Comparison of ENCODE assay signal across 24 cellular contexts in genomic region chr9:12737871-12738270, GRCh38. TPM values are rescaled to one million over a fixed set of nuclear protein-coding genes. Genes with fewer than 3 reads are reported as not detected.
"Had no signal": no experiment of that assay in that cellular context is flagged by ENCODE, and none has a peak within 500 bp of the region (broad histone marks: within the 10 kb centered on the region; RNA-seq: fewer than 3 reads in every experiment).

No MANE protein-coding gene starts in this region.

- H3K36me3 Mint-ChIP-seq: activated CD8-positive, alpha-beta memory T cell treated with anti-CD3 and anti-CD28 coated beads, Interleukin-2, amount 10 ng/mL, durations not matched to agents 7 days and 5 days; activated naive CD8-positive, alpha-beta T cell treated with anti-CD3 and anti-CD28 coated beads, Interleukin-2, amount 10 ng/mL, durations not matched to agents 7 days and 5 days; natural killer cell treated with Interleukin-12 subunit alpha and Interleukin-12 subunit beta and Interleukin-15 and Interleukin-18, amount 100 ng/mL, for 72 hours had no signal

- H3K27me3 Mint-ChIP-seq: activated B cell treated with CpG ODN at 0.5 μM for 24 hours; activated CD4-positive, alpha-beta memory T cell treated with anti-CD3 and anti-CD28 coated beads, Interleukin-2, amount 10 ng/mL, durations not matched to agents 7 days and 5 days; activated CD8-positive, alpha-beta memory T cell treated with anti-CD3 and anti-CD28 coated beads, Interleukin-2, amount 10 ng/mL, durations not matched to agents 7 days and 5 days; activated naive CD8-positive, alpha-beta T cell treated with anti-CD3 and anti-CD28 coated beads, Interleukin-2, amount 10 ng/mL, durations not matched to agents 7 days and 5 days; activated T-helper 17 cell treated with anti-CD3 and anti-CD28 coated beads, Interleukin-2, amount 50 U/mL, for 72 hours; natural killer cell treated with Interleukin-12 subunit alpha and Interleukin-12 subunit beta and Interleukin-15 and Interleukin-18, amount 100 ng/mL, for 72 hours had no signal

- H3K4me1 Mint-ChIP-seq: activated B cell treated with CpG ODN at 0.5 μM for 24 hours; activated CD4-positive, alpha-beta memory T cell treated with anti-CD3 and anti-CD28 coated beads, Interleukin-2, amount 10 ng/mL, durations not matched to agents 7 days and 5 days; activated CD8-positive, alpha-beta memory T cell treated with anti-CD3 and anti-CD28 coated beads, Interleukin-2, amount 10 ng/mL, durations not matched to agents 7 days and 5 days; activated naive CD8-positive, alpha-beta T cell treated with anti-CD3 and anti-CD28 coated beads, Interleukin-2, amount 10 ng/mL, durations not matched to agents 7 days and 5 days; activated T-helper 17 cell treated with anti-CD3 and anti-CD28 coated beads, Interleukin-2, amount 50 U/mL, for 72 hours; endodermal cell had no signal

- H3K4me3 Mint-ChIP-seq: activated B cell treated with CpG ODN at 0.5 μM for 24 hours; activated CD4-positive, alpha-beta memory T cell treated with anti-CD3 and anti-CD28 coated beads, Interleukin-2, amount 10 ng/mL, durations not matched to agents 7 days and 5 days; activated CD8-positive, alpha-beta memory T cell treated with anti-CD3 and anti-CD28 coated beads, Interleukin-2, amount 10 ng/mL, durations not matched to agents 7 days and 5 days; activated naive CD8-positive, alpha-beta T cell treated with anti-CD3 and anti-CD28 coated beads, Interleukin-2, amount 10 ng/mL, durations not matched to agents 7 days and 5 days; activated T-helper 17 cell treated with anti-CD3 and anti-CD28 coated beads, Interleukin-2, amount 50 U/mL, for 72 hours; endodermal cell; natural killer cell treated with Interleukin-12 subunit alpha and Interleukin-12 subunit beta and Interleukin-15 and Interleukin-18, amount 100 ng/mL, for 72 hours had no signal

- ATAC-seq: activated CD8-positive, alpha-beta memory T cell treated with anti-CD3 and anti-CD28 coated beads, Interleukin-2, amount 10 ng/mL, durations not matched to agents 7 days and 5 days; activated T-helper 17 cell treated with anti-CD3 and anti-CD28 coated beads, Interleukin-2, amount 50 U/mL, for 72 hours; body of pancreas; lower lobe of right lung; natural killer cell treated with Interleukin-12 subunit alpha and Interleukin-12 subunit beta and Interleukin-15 and Interleukin-18, amount 100 ng/mL, for 72 hours; stimulated activated naive CD8-positive, alpha-beta T cell treated with anti-CD3 and anti-CD28 coated beads, Interleukin-15, Interleukin-2, amounts not matched to agents 100 U/mL and 50 U/mL, for 24 hours had no signal

- H3K27ac Mint-ChIP-seq: activated B cell treated with CpG ODN at 0.5 μM for 24 hours; activated CD4-positive, alpha-beta memory T cell treated with anti-CD3 and anti-CD28 coated beads, Interleukin-2, amount 10 ng/mL, durations not matched to agents 7 days and 5 days; activated CD8-positive, alpha-beta memory T cell treated with anti-CD3 and anti-CD28 coated beads, Interleukin-2, amount 10 ng/mL, durations not matched to agents 7 days and 5 days; activated naive CD8-positive, alpha-beta T cell treated with anti-CD3 and anti-CD28 coated beads, Interleukin-2, amount 10 ng/mL, durations not matched to agents 7 days and 5 days; activated T-helper 17 cell treated with anti-CD3 and anti-CD28 coated beads, Interleukin-2, amount 50 U/mL, for 72 hours; endodermal cell; natural killer cell treated with Interleukin-12 subunit alpha and Interleukin-12 subunit beta and Interleukin-15 and Interleukin-18, amount 100 ng/mL, for 72 hours had no signal

- DNase-seq: activated B cell treated with CpG ODN at 0.5 μM for 24 hours; activated CD4-positive, alpha-beta memory T cell treated with anti-CD3 and anti-CD28 coated beads, Interleukin-2, amount 10 ng/mL, durations not matched to agents 7 days and 5 days; activated CD4-positive, alpha-beta T cell treated with anti-CD3 and anti-CD28 coated beads for 4 hours; activated CD8-positive, alpha-beta memory T cell treated with anti-CD3 and anti-CD28 coated beads, Interleukin-2, amount 10 ng/mL, durations not matched to agents 7 days and 5 days; activated naive CD4-positive, alpha-beta T cell treated with Interleukin-2 at 50 U/mL for 16 hours; activated naive CD8-positive, alpha-beta T cell treated with anti-CD3 and anti-CD28 coated beads, Interleukin-2, amount 10 ng/mL, durations not matched to agents 7 days and 5 days; activated T-cell treated with anti-CD3 and anti-CD28 coated beads, Interleukin-2, amount 50 U/mL, for 1 hour; amygdala; body of pancreas; caudate nucleus; dorsolateral prefrontal cortex; endodermal cell; foreskin melanocyte; lower lobe of right lung; nucleus accumbens; stimulated activated naive CD8-positive, alpha-beta T cell treated with anti-CD3 and anti-CD28 coated beads, Interleukin-15, Interleukin-2, amounts not matched to agents 100 U/mL and 50 U/mL, for 24 hours; transverse colon had no signal

- FAIRE-seq: keratinocyte had no signal

RNA-seq across cellular contexts. Expression of gene LURAP1L, which starts 36.9 kb away (rescaled TPM):
- total RNA-seq: activated B cell treated with CpG ODN at 0.5 μM for 24 hours; activated CD4-positive, alpha-beta memory T cell treated with anti-CD3 and anti-CD28 coated beads, Interleukin-2, amount 10 ng/mL, durations not matched to agents 7 days and 5 days; activated CD8-positive, alpha-beta memory T cell treated with anti-CD3 and anti-CD28 coated beads, Interleukin-2, amount 10 ng/mL, durations not matched to agents 7 days and 5 days; activated naive CD8-positive, alpha-beta T cell treated with anti-CD3 and anti-CD28 coated beads, Interleukin-2, amount 10 ng/mL, durations not matched to agents 7 days and 5 days; activated T-helper 17 cell treated with anti-CD3 and anti-CD28 coated beads, Interleukin-2, amount 50 U/mL, for 72 hours; natural killer cell treated with Interleukin-12 subunit alpha and Interleukin-12 subunit beta and Interleukin-15 and Interleukin-18, amount 100 ng/mL, for 72 hours; T-helper 2 cell treated with Interferon-gamma antibody and Interleukin-4, amounts not matched to agents 100 ng/mL and 5 ng/mL, for 36 hours had no signal

RNA-seq across cellular contexts. Expression of gene TYRP1, which starts 44.7 kb away (rescaled TPM):
- total RNA-seq: activated B cell treated with CpG ODN at 0.5 μM for 24 hours; activated CD4-positive, alpha-beta memory T cell treated with anti-CD3 and anti-CD28 coated beads, Interleukin-2, amount 10 ng/mL, durations not matched to agents 7 days and 5 days; activated CD8-positive, alpha-beta memory T cell treated with anti-CD3 and anti-CD28 coated beads, Interleukin-2, amount 10 ng/mL, durations not matched to agents 7 days and 5 days; activated naive CD8-positive, alpha-beta T cell treated with anti-CD3 and anti-CD28 coated beads, Interleukin-2, amount 10 ng/mL, durations not matched to agents 7 days and 5 days; activated T-helper 17 cell treated with anti-CD3 and anti-CD28 coated beads, Interleukin-2, amount 50 U/mL, for 72 hours; body of pancreas; mesenteric fat pad; natural killer cell treated with Interleukin-12 subunit alpha and Interleukin-12 subunit beta and Interleukin-15 and Interleukin-18, amount 100 ng/mL, for 72 hours; skeletal muscle tissue; T-helper 2 cell treated with Interferon-gamma antibody and Interleukin-4, amounts not matched to agents 100 ng/mL and 5 ng/mL, for 36 hours; vagina had no signal
